In the genomic region with DNA sequence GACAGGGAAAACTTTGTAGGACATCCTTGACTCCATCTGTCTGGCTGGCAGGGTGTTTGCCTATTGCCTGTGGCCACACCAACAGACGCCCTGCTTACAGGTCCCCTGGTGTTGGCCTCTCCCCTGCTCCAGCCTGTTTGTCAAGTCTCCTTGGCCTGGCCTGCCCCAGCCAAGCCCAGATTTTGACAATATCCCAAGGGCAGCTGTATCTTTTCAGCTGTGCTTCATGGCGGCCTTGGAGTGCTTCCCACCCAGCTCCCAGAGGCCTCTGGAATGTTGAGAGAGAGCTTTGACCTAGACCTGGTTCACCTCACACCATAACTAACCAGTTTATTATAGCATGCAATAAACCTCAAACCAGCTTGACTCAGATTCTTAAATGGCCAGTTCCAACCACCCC, we compare ENCODE assay signal across 15 cellular contexts.
A peak's percentile ranks its signal among the peaks of the same experiment; 100 is the strongest.
DNase-seq lines count a peak whose midpoint lies in the region; ATAC-seq, FAIRE-seq and TF ChIP-seq lines count a peak whose summit lies in the region.
"Had no signal": no experiment of that assay in that cellular context is flagged by ENCODE, and none has a peak within 500 bp of the region (broad histone marks: within the 10 kb centered on the region; RNA-seq: fewer than 3 reads in every experiment).

No MANE protein-coding gene starts in this region.

- TF ChIP-seq CTCF in astrocyte (IDR thresholded peaks at IDR 0.05; ENCODE audit: insufficient read depth, low read depth, low read length) = no peak
- TF ChIP-seq CTCF in kidney (IDR thresholded peaks at IDR 0.05; ENCODE audit: borderline replicate concordance, extremely low read depth, insufficient read depth) = no peak
- TF ChIP-seq CTCF in nephron (IDR thresholded peaks at IDR 0.05; ENCODE audit: unreplicated experiment in 3 of 3) = no peak
- no peak for TF ChIP-seq CTCF in osteoblast (IDR thresholded peaks at IDR 0.05; ENCODE audit: extremely low read depth, low read depth, low read length)

- H3K9me3 Mint-ChIP-seq in astrocyte (ENCODE audit: unreplicated experiment) = no peaks in the 10 kb centered on the region
- H3K9me3 Mint-ChIP-seq in nephron = peaks cover 9% of the 10 kb centered on the region
- H3K9me3 Mint-ChIP-seq: CD4-positive, alpha-beta T cell had no signal

- H3K4me1 ChIP-seq in astrocyte (ENCODE audit: insufficient read depth, low read length) (no peaks in the 10 kb centered on the region), kidney (ENCODE audit: control insufficient read depth in 1 of 2, insufficient read depth in 1 of 2, low read depth in 1 of 2, low read length in 2 of 2) (no peaks in the 10 kb centered on the region), osteoblast (ENCODE audit: insufficient read depth, low read length) (no peaks in the 10 kb centered on the region)

- H3K27me3 ChIP-seq in astrocyte (ENCODE audit: insufficient read depth, low read length) = no peaks in the 10 kb centered on the region
- no peaks in the 10 kb centered on the region for H3K27me3 ChIP-seq in osteoblast (ENCODE audit: insufficient read depth, low read length)

- H3K4me2 ChIP-seq in astrocyte (ENCODE audit: low read length) = no peak overlapping the region
- no peak overlapping the region for H3K4me2 ChIP-seq in osteoblast (ENCODE audit: insufficient read depth, low read length)

- peak; percentile 34 for FAIRE-seq in astrocyte (lab: Jason Lieb, UNC)
- no peak for FAIRE-seq in kidney (lab: Jason Lieb, UNC)
- FAIRE-seq: A204.1, GM12878, H1 had no signal

- intact Hi-C loops in kidney (cut with DNase I) = no loop called here

- H4K20me1 ChIP-seq in astrocyte (ENCODE audit: insufficient read depth, low read length) (no peaks in the 10 kb centered on the region), osteoblast (ENCODE audit: insufficient read depth, low read length) (no peaks in the 10 kb centered on the region)

- H3K27ac ChIP-seq in astrocyte (ENCODE audit: low read depth, low read length) = no peak overlapping the region
- no peak overlapping the region for H3K27ac ChIP-seq in kidney (ENCODE audit: low read depth in 2 of 2, low read length in 2 of 2)
- no peak overlapping the region for H3K27ac ChIP-seq in osteoblast (ENCODE audit: low read depth, low read length)
- H3K27ac ChIP-seq: C4-2B had no signal

- ATAC-seq in HG03280 (IDR thresholded peaks at IDR 0.05; ENCODE audit: unreplicated experiment) = no peak
- ATAC-seq: GM12878 had no signal

- no peak overlapping the region for H3K4me3 ChIP-seq in astrocyte (ENCODE audit: insufficient read depth, low read depth, low read length)
- H3K4me3 ChIP-seq in kidney (ENCODE audit: low read length in 2 of 2) = no peak overlapping the region
- no peak overlapping the region for H3K4me3 ChIP-seq in osteoblast (ENCODE audit: insufficient read depth, low read length)
- H3K4me3 ChIP-seq: GM12878 had no signal

- no peak overlapping the region for H3K27ac Mint-ChIP-seq in astrocyte (ENCODE audit: unreplicated experiment)
- H3K27ac Mint-ChIP-seq in nephron = peak overlapping the region; percentile 77 to 89 (median 85)
- H3K27ac Mint-ChIP-seq: CD4-positive, alpha-beta T cell; H9 had no signal

- H3K36me3 ChIP-seq in astrocyte (ENCODE audit: insufficient read depth, low read length) (no peaks in the 10 kb centered on the region), kidney (ENCODE audit: control insufficient read depth in 1 of 2, insufficient read depth in 2 of 2, low read length in 2 of 2) (no peaks in the 10 kb centered on the region), osteoblast (ENCODE audit: insufficient read depth, low read length) (no peaks in the 10 kb centered on the region)

- H3K4me1 Mint-ChIP-seq in astrocyte (ENCODE audit: low read depth, unreplicated experiment) = no peaks in the 10 kb centered on the region
- H3K4me1 Mint-ChIP-seq in nephron = peaks cover 24% of the 10 kb centered on the region

- H3K4me3 Mint-ChIP-seq in astrocyte (ENCODE audit: unreplicated experiment) (no peak overlapping the region), nephron (no peak overlapping the region)
- H3K4me3 Mint-ChIP-seq: CD4-positive, alpha-beta T cell; H9 had no signal

- peaks cover 2% of the 10 kb centered on the region for H3K27me3 Mint-ChIP-seq in astrocyte (ENCODE audit: low read depth, unreplicated experiment)
- peaks cover 4% of the 10 kb centered on the region for H3K27me3 Mint-ChIP-seq in nephron (ENCODE audit: low read depth)
- H3K27me3 Mint-ChIP-seq: CD4-positive, alpha-beta T cell had no signal

- no peak overlapping the region for H2AFZ ChIP-seq in astrocyte (ENCODE audit: low read depth, low read length)
- no peak overlapping the region for H2AFZ ChIP-seq in osteoblast (ENCODE audit: low read length)

- no peak overlapping the region for H3K9ac ChIP-seq in astrocyte (ENCODE audit: low read length)
- H3K9ac ChIP-seq in kidney (ENCODE audit: low read length in 2 of 2) = no peak overlapping the region

- H3K79me2 ChIP-seq in astrocyte (ENCODE audit: insufficient read depth, low read length) (no peaks in the 10 kb centered on the region), osteoblast (ENCODE audit: insufficient read depth, low read length) (no peaks in the 10 kb centered on the region)

- DNase-seq in astrocyte (ENCODE audit: low read depth) = no peak
- peak; percentile 78 for DNase-seq in kidney
- DNase-seq in osteoblast (ENCODE audit: insufficient read length, low spot score, missing footprints) = no peak
- DNase-seq in COLO668 (lab: John Stamatoyannopoulos, UW; ENCODE audit: unreplicated experiment) = no peak
- DNase-seq in NCI-H1048 (lab: John Stamatoyannopoulos, UW) = no peak
- DNase-seq: ACHN; CD4-positive, alpha-beta T cell; DMS79 treated with DMSO at 0.1 percent for 48 hours; H9 had no signal

- no peaks in the 10 kb centered on the region for H3K36me3 Mint-ChIP-seq in astrocyte (ENCODE audit: low read depth, unreplicated experiment)
- H3K36me3 Mint-ChIP-seq in nephron (ENCODE audit: low read depth) = no peaks in the 10 kb centered on the region

- H3K9me3 ChIP-seq in astrocyte (ENCODE audit: insufficient read depth, low read depth, low read length) (no peaks in the 10 kb centered on the region), kidney (ENCODE audit: control insufficient read depth in 1 of 2, low read length in 2 of 2) (no peaks in the 10 kb centered on the region), osteoblast (ENCODE audit: low read depth, low read length) (no peaks in the 10 kb centered on the region)
